9 cellular contexts compared by ENCODE assay signal in genomic region chr6:83685481-83685880, GRCh38. TPM values are rescaled to one million over a fixed set of nuclear protein-coding genes. Genes with fewer than 3 reads are reported as not detected.
"Had no signal": no experiment of that assay in that cellular context is flagged by ENCODE, and none has a peak within 500 bp of the region (broad histone marks: within the 10 kb centered on the region; RNA-seq: fewer than 3 reads in every experiment).

No MANE protein-coding gene starts in this region.

- FAIRE-seq: G401.6, GM12878, GM12891, GM12892, GM18507, GM19239 had no signal

- DNase-seq: GDM1, GF-D8 had no signal

- ATAC-seq: GM12878 had no signal

- H3K4me3 ChIP-seq: GM12878 had no signal

RNA-seq across cellular contexts. Expression of gene SNAP91, which starts 23.4 kb away (rescaled TPM):
- total RNA-seq: G401 had no signal
